8 cellular contexts compared by ENCODE assay signal in genomic region chr20:44651507-44652373, GRCh38. TPM values are rescaled to one million over a fixed set of nuclear protein-coding genes. Genes with fewer than 3 reads are reported as not detected.
A peak's percentile ranks its signal among the peaks of the same experiment; 100 is the strongest.
DNase-seq lines count a peak whose midpoint lies in the region; ATAC-seq and TF ChIP-seq lines count a peak whose summit lies in the region.

Gene ADA (minus strand): TSS chr20:44651699. CDS start chr20:44651607, 92 bp downstream.

- no peak within 1 kb of the TSS for H2BK5ac ChIP-seq in H9 (ENCODE audit: insufficient read length, low read length)

- POLR2A ChIA-PET in naive thymus-derived CD4-positive, alpha-beta T cell (lab: Charles Lee), result interaction anchor here (0.8 to 11.4 kb wide), 12 partner anchors 8 to 315 kb away, joined by 3 to 122 read pairs (median 5); partner anchors contain the start of genes SERINC3 and YWHAB

- peak; percentile 36 to 62 (median 46) for DNase-seq in CD4-positive, CD25-positive, alpha-beta regulatory T cell
- peak; percentile 61 for DNase-seq in H9
- DNase-seq in NCI-H82 (lab: John Stamatoyannopoulos, UW), result peak; percentile 65
- peak; percentile 56 to 57 for DNase-seq in activated T-cell treated with anti-CD3 and anti-CD28 coated beads, Interleukin-2, amount 50 U/mL, for 72 hours
- peak; percentile 41 for DNase-seq in fibroblast of pulmonary artery (ENCODE audit: low read depth)
- DNase-seq in naive thymus-derived CD4-positive, alpha-beta T cell, result peak; percentile 26 to 70 (median 48)
- DNase-seq in vagina (ENCODE audit: extremely low spot score in 2 of 2), result no peak

- H4K91ac ChIP-seq in H9 (ENCODE audit: insufficient read length, low read depth, low read length), result no peak within 1 kb of the TSS

- H3K23me2 ChIP-seq in H9 (ENCODE audit: insufficient read length, low read depth, low read length, poor library complexity, severe bottlenecking), result peaks cover 9% of the 10 kb centered on the region

- H3K36me3 Mint-ChIP-seq in CD4-positive, CD25-positive, alpha-beta regulatory T cell, result no peaks in the 10 kb centered on the region
- peaks cover 14 to 23% (median 21%) of the 10 kb centered on the region in 3 experiments for H3K36me3 Mint-ChIP-seq in H9 (ENCODE audit: insufficient read depth in 1 of 3, low read depth in 3 of 3)
- peaks cover 3% of the 10 kb centered on the region in 2 donors for H3K36me3 Mint-ChIP-seq in activated T-cell treated with anti-CD3 and anti-CD28 coated beads, Interleukin-2, amount 50 U/mL, for 72 hours (ENCODE audit: insufficient read depth in 2 of 2)
- H3K36me3 Mint-ChIP-seq in naive thymus-derived CD4-positive, alpha-beta T cell, result peaks cover 0 to 49% (median 4%) of the 10 kb centered on the region in 5 donors

- H3K14ac ChIP-seq in H9 (ENCODE audit: insufficient read depth, low read length), result no peak within 1 kb of the TSS

- no peak within 1 kb of the TSS for H4K5ac ChIP-seq in H9 (ENCODE audit: insufficient read length, low read depth, low read length)

- H3K9ac ChIP-seq in H9 (ENCODE audit: extremely low read depth, insufficient read length, low read length), result peak within 1 kb of the TSS; percentile 0

- H2BK20ac ChIP-seq in H9 (ENCODE audit: low read depth, low read length, poor library complexity, severe bottlenecking), result no peak within 1 kb of the TSS

- H3K27ac ChIP-seq in CD4-positive, CD25-positive, alpha-beta regulatory T cell (ENCODE audit: insufficient read depth, low read length, poor library complexity, severe bottlenecking), result peak within 1 kb of the TSS; percentile 69
- H3K27ac ChIP-seq in H9 (ENCODE audit: insufficient read length, low read depth, low read length) (no peak within 1 kb of the TSS), vagina (peak within 1 kb of the TSS; percentile 89)
- peak within 1 kb of the TSS; percentile 73 for H3K27ac ChIP-seq in naive thymus-derived CD4-positive, alpha-beta T cell (ENCODE audit: low read depth, low read length)

- TF ChIP-seq POLR2A in vagina (IDR thresholded peaks at IDR 0.05), result peak in 1 of 2 donors; percentile 28

- CTCF ChIA-PET in naive thymus-derived CD4-positive, alpha-beta T cell (lab: Charles Lee), result interaction anchor here (0.9 to 2.3 kb wide), 6 partner anchors 21 to 80 kb away, joined by 3 to 11 read pairs (median 6); no protein-coding TSS in a partner anchor

- H4K8ac ChIP-seq in H9 (replicated peaks; ENCODE audit: insufficient read length, low read depth, low read length), result no peak within 1 kb of the TSS

- peak within 1 kb of the TSS; percentile 87 to 98 (median 91) for H3K4me3 Mint-ChIP-seq in CD4-positive, CD25-positive, alpha-beta regulatory T cell
- peak within 1 kb of the TSS; percentile 76 to 80 for H3K4me3 Mint-ChIP-seq in H9
- H3K4me3 Mint-ChIP-seq in activated T-cell treated with anti-CD3 and anti-CD28 coated beads, Interleukin-2, amount 50 U/mL, for 72 hours, result peak within 1 kb of the TSS; percentile 88 to 90
- H3K4me3 Mint-ChIP-seq in naive thymus-derived CD4-positive, alpha-beta T cell, result peak within 1 kb of the TSS; percentile 81 to 96 (median 94)

- H3K27ac Mint-ChIP-seq in CD4-positive, CD25-positive, alpha-beta regulatory T cell, result peak within 1 kb of the TSS; percentile 92 to 98 (median 98)
- no peak within 1 kb of the TSS; a peak in 2 of 7 replicates for H3K27ac Mint-ChIP-seq in H9
- peak within 1 kb of the TSS; percentile 71 for H3K27ac Mint-ChIP-seq in activated T-cell treated with anti-CD3 and anti-CD28 coated beads, Interleukin-2, amount 50 U/mL, for 72 hours
- H3K27ac Mint-ChIP-seq in naive thymus-derived CD4-positive, alpha-beta T cell, result peak within 1 kb of the TSS; percentile 88 to 98 (median 95)

- ATAC-seq in CD4-positive, CD25-positive, alpha-beta regulatory T cell (ENCODE audit: low read depth in 2 of 2), result peak; percentile 52
- ATAC-seq in activated T-cell treated with anti-CD3 and anti-CD28 coated beads, Interleukin-2, amount 50 U/mL, for 72 hours (replicated peaks in 1 of 2), result peak; percentile 68 to 69
- ATAC-seq in naive thymus-derived CD4-positive, alpha-beta T cell, result peak; percentile 70
- ATAC-seq in HG03520 (IDR thresholded peaks at IDR 0.05; ENCODE audit: unreplicated experiment), result no peak

- H3K27me3 Mint-ChIP-seq in CD4-positive, CD25-positive, alpha-beta regulatory T cell, result no peaks in the 10 kb centered on the region
- peaks cover 54% of the 10 kb centered on the region for H3K27me3 Mint-ChIP-seq in H9 (ENCODE audit: low read depth)
- H3K27me3 Mint-ChIP-seq in activated T-cell treated with anti-CD3 and anti-CD28 coated beads, Interleukin-2, amount 50 U/mL, for 72 hours (ENCODE audit: low read depth), result no peaks in the 10 kb centered on the region
- H3K27me3 Mint-ChIP-seq in naive thymus-derived CD4-positive, alpha-beta T cell, result no peaks in the 10 kb centered on the region

- no CpG with 5 or more reads among the region's 91 CpGs for WGBS in H9 (ENCODE audit: extremely low coverage, insufficient read length, low lambda C conversion rate)

- peak within 1 kb of the TSS; percentile 99 for H3K4me3 ChIP-seq in CD4-positive, CD25-positive, alpha-beta regulatory T cell (ENCODE audit: low read depth, low read length)
- peak within 1 kb of the TSS; percentile 66 for H3K4me3 ChIP-seq in fibroblast of pulmonary artery (replicated peaks; ENCODE audit: low read depth, low read length)
- peak within 1 kb of the TSS; percentile 73 for H3K4me3 ChIP-seq in naive thymus-derived CD4-positive, alpha-beta T cell (ENCODE audit: low read length)
- peak within 1 kb of the TSS; percentile 75 to 95 for H3K4me3 ChIP-seq in vagina

- H2BK120ac ChIP-seq in H9 (ENCODE audit: low read depth, low read length, poor library complexity, severe bottlenecking), result no peak within 1 kb of the TSS

- TF ChIP-seq CTCF in H9 (conservative IDR thresholded peaks at IDR 0.05) (no peak; the same call in 2 of the 3 replicates), fibroblast of pulmonary artery (IDR thresholded peaks at IDR 0.05; ENCODE audit: low read length, missing control alignments) (no peak), vagina (IDR thresholded peaks at IDR 0.05) (no peak)

- no peaks in the 10 kb centered on the region for H3K9me3 ChIP-seq in CD4-positive, CD25-positive, alpha-beta regulatory T cell (ENCODE audit: control insufficient read depth in 2 of 2, low read length in 2 of 2)
- H3K9me3 ChIP-seq in H9 (ENCODE audit: control insufficient read depth, low read depth, low read length) (peaks cover 10% of the 10 kb centered on the region), vagina (no peaks in the 10 kb centered on the region)
- no peaks in the 10 kb centered on the region for H3K9me3 ChIP-seq in naive thymus-derived CD4-positive, alpha-beta T cell (ENCODE audit: control insufficient read depth in 2 of 3, low read length in 3 of 3)

- H3T11ph ChIP-seq in H9 (ENCODE audit: low read length), result no peak within 1 kb of the TSS

- H3K27me3 ChIP-seq in CD4-positive, CD25-positive, alpha-beta regulatory T cell (ENCODE audit: control insufficient read depth, insufficient read depth, low read length), result no peaks in the 10 kb centered on the region
- H3K27me3 ChIP-seq in H9 (ENCODE audit: insufficient read depth, low read length), result no peaks in the 10 kb centered on the region; the same call in 1 of the 2 replicates
- H3K27me3 ChIP-seq in naive thymus-derived CD4-positive, alpha-beta T cell (ENCODE audit: control insufficient read depth in 2 of 2, insufficient read depth in 2 of 2, low read length in 2 of 2), result no peaks in the 10 kb centered on the region
- no peaks in the 10 kb centered on the region for H3K27me3 ChIP-seq in vagina

- no peak within 1 kb of the TSS for H2AFZ ChIP-seq in H9 (ENCODE audit: low read length)

- H3K79me1 ChIP-seq in H9 (ENCODE audit: insufficient read depth, low read depth, low read length, poor library complexity, severe bottlenecking), result no peaks in the 10 kb centered on the region

- no peak within 1 kb of the TSS for H3K4ac ChIP-seq in H9 (ENCODE audit: low read depth, low read length)

- no peak within 1 kb of the TSS for H3K23ac ChIP-seq in H9 (ENCODE audit: insufficient read length, low read depth, low read length)

- intact Hi-C loops in naive thymus-derived CD4-positive, alpha-beta T cell (cut with micrococcal nuclease), result loop anchor here (1.0 to 5.0 kb wide), 11 partner anchors 8 to 766 kb away; partner anchors contain the start of genes OSER1 (in 1 of the 2), PIGT (in 1 of the 2), SERINC3 (in 1 of the 2) and STK4 (in 1 of the 2)
- intact Hi-C loops in vagina (cut with DNase I), result no loop called here

- peaks cover 49% of the 10 kb centered on the region for H3K4me1 ChIP-seq in CD4-positive, CD25-positive, alpha-beta regulatory T cell (ENCODE audit: control insufficient read depth, insufficient read depth, low read length, poor library complexity, severe bottlenecking)
- peaks cover 11% of the 10 kb centered on the region for H3K4me1 ChIP-seq in H9 (ENCODE audit: insufficient read depth, low read length)
- H3K4me1 ChIP-seq in naive thymus-derived CD4-positive, alpha-beta T cell (ENCODE audit: control insufficient read depth in 2 of 2, insufficient read depth in 2 of 2, low read length in 2 of 2), result peaks cover 39 to 44% of the 10 kb centered on the region in 2 donors
- peaks cover 19% of the 10 kb centered on the region for H3K4me1 ChIP-seq in vagina

- no peaks in the 10 kb centered on the region for H3K36me3 ChIP-seq in CD4-positive, CD25-positive, alpha-beta regulatory T cell (ENCODE audit: control insufficient read depth, insufficient read depth, low read length)
- no peaks in the 10 kb centered on the region for H3K36me3 ChIP-seq in naive thymus-derived CD4-positive, alpha-beta T cell (ENCODE audit: control insufficient read depth in 2 of 3, insufficient read depth in 3 of 3, low read length in 3 of 3)
- no peaks in the 10 kb centered on the region for H3K36me3 ChIP-seq in vagina

- peak within 1 kb of the TSS; percentile 91 for H3K4me2 ChIP-seq in H9 (ENCODE audit: insufficient read depth, insufficient read length, low read length)

- H3K56ac ChIP-seq in H9 (ENCODE audit: insufficient read length, low read depth, low read length), result no peak within 1 kb of the TSS

- no peak within 1 kb of the TSS for H2AK5ac ChIP-seq in H9 (ENCODE audit: insufficient read length, low read length)

- H3K18ac ChIP-seq in H9 (ENCODE audit: insufficient read length, low read depth, low read length), result no peak within 1 kb of the TSS

- no peak within 1 kb of the TSS for H2BK15ac ChIP-seq in H9 (ENCODE audit: low read depth, low read length)

- peaks cover 0 to 2% (median 0%) of the 10 kb centered on the region in 7 donors for H3K9me3 Mint-ChIP-seq in CD4-positive, CD25-positive, alpha-beta regulatory T cell
- H3K9me3 Mint-ChIP-seq in H9, result peaks cover 20 to 24% of the 10 kb centered on the region in 2 experiments
- H3K9me3 Mint-ChIP-seq in activated T-cell treated with anti-CD3 and anti-CD28 coated beads, Interleukin-2, amount 50 U/mL, for 72 hours, result peaks cover 0 to 2% of the 10 kb centered on the region in 2 donors
- peaks cover 0 to 1% (median 0%) of the 10 kb centered on the region in 11 donors for H3K9me3 Mint-ChIP-seq in naive thymus-derived CD4-positive, alpha-beta T cell

- no peaks in the 10 kb centered on the region for H3K79me2 ChIP-seq in H9 (ENCODE audit: insufficient read depth, low read length)

- peaks cover 6 to 48% (median 26%) of the 10 kb centered on the region in 4 donors for H3K4me1 Mint-ChIP-seq in CD4-positive, CD25-positive, alpha-beta regulatory T cell
- H3K4me1 Mint-ChIP-seq in H9, result peaks cover 38 to 53% of the 10 kb centered on the region in 2 experiments
- peaks cover 53% of the 10 kb centered on the region for H3K4me1 Mint-ChIP-seq in activated T-cell treated with anti-CD3 and anti-CD28 coated beads, Interleukin-2, amount 50 U/mL, for 72 hours (ENCODE audit: low read depth)
- H3K4me1 Mint-ChIP-seq in naive thymus-derived CD4-positive, alpha-beta T cell, result peaks cover 40 to 58% (median 56%) of the 10 kb centered on the region in 7 donors

- H2BK12ac ChIP-seq in H9 (ENCODE audit: insufficient read length, low read depth, low read length), result no peak within 1 kb of the TSS

- no peaks in the 10 kb centered on the region for H4K20me1 ChIP-seq in H9 (ENCODE audit: control insufficient read depth, insufficient read depth, insufficient read length)

RNA-seq across cellular contexts. Expression of gene ADA, which starts in this region (rescaled TPM):
- 39.6 TPM for total RNA-seq in CD4-positive, CD25-positive, alpha-beta regulatory T cell
- 10 to 100 TPM; 28.1 to 41.3 (median 37.4) TPM for polyA plus RNA-seq in CD4-positive, CD25-positive, alpha-beta regulatory T cell
- total RNA-seq in H9 (2021), result 19.2 and 22.0 TPM in 2 replicates
- 10 to 100 TPM; 26.7 to 43.4 TPM for total RNA-seq in activated T-cell treated with anti-CD3 and anti-CD28 coated beads, Interleukin-2, amount 50 U/mL, for 72 hours
- 100 to 1,000 TPM in 1 of 5 experiments, 10 to 100 TPM in 4; 26.1 to 103 (median 28.2) TPM for total RNA-seq in naive thymus-derived CD4-positive, alpha-beta T cell
- 10 to 100 TPM; 40.8 to 41.1 TPM for polyA plus RNA-seq in naive thymus-derived CD4-positive, alpha-beta T cell
- 25.3 TPM for total RNA-seq in vagina

Comparison
In these comparisons a context has a peak if more than half of its experiments do, and no peak if none do; other contexts are left out.
1. DNase-seq: peak in CD4-positive, CD25-positive, alpha-beta regulatory T cell (3 of 3), H9 (single experiment), NCI-H82 (single experiment), activated T-cell treated with anti-CD3 and anti-CD28 coated beads, Interleukin-2, amount 50 U/mL, for 72 hours (2 of 2), fibroblast of pulmonary artery (single experiment) and naive thymus-derived CD4-positive, alpha-beta T cell (9 of 9); none in vagina (0 of 2).
2. H3K27ac Mint-ChIP-seq: peak in CD4-positive, CD25-positive, alpha-beta regulatory T cell (3 of 3), activated T-cell treated with anti-CD3 and anti-CD28 coated beads, Interleukin-2, amount 50 U/mL, for 72 hours (single experiment) and naive thymus-derived CD4-positive, alpha-beta T cell (9 of 9); none in H9 (0 of 3).
3. Peak in every context shown above with its lines, with median percentiles within 50 percentile points of each other: H3K4me3 ChIP-seq and H3K4me3 Mint-ChIP-seq.